ENCODE assay signal across 34 cellular contexts in the genomic region with DNA sequence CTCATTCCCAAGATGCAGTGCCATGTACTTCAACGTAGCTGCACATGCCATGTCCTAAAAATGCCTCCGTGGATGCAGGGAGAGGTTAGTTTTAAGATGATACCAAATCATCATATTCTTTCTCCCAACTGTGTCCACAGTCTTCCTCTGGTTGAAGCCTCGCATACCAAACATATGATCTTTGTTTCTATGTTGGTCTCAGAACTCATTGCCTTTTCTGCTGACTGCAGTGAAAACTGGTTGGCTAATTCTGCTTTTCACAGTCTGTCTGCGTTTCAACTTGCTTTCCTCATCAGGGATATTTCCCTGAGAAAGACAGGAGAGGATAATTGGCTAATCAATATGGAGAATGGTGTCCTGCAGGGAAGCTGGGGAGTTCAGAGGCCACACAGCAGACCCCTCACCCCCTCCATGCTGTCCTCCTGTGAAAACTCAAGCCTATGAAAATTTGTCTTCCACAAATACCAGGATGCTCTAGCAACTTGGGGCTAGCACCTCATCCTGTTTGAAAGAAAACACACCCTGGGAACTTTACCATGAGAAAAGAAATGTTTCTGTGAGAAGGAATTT.
DNase-seq lines count a peak whose midpoint lies in the region; ATAC-seq, FAIRE-seq and TF ChIP-seq lines count a peak whose summit lies in the region.
"Had no signal": no experiment of that assay in that cellular context is flagged by ENCODE, and none has a peak within 500 bp of the region (broad histone marks: within the 10 kb centered on the region; RNA-seq: fewer than 3 reads in every experiment).

No MANE protein-coding gene starts in this region.

- H3K14ac ChIP-seq in IMR-90 (replicated peaks; ENCODE audit: low read depth, low read length) (no peak overlapping the region), H1 (ENCODE audit: insufficient read length) (no peak overlapping the region)

- H4K5ac ChIP-seq in IMR-90 (ENCODE audit: low read depth, low read length) (no peak overlapping the region), H1 (ENCODE audit: insufficient read length, low read depth, low read length) (no peak overlapping the region)

- DNase-seq in EH (ENCODE audit: low read depth) (peak; percentile 2), IMR-90 (no peak), H1 (ENCODE audit: low read depth in 1 of 2, low spot score in 2 of 2) (no peak), mesothelial cell of epicardium (ENCODE audit: low spot score in 2 of 2, unreplicated experiment in 2 of 2) (no peak), amniotic stem cell (lab: John Stamatoyannopoulos, UW) (no peak)
- no peak for DNase-seq in naive thymus-derived CD4-positive, alpha-beta T cell
- DNase-seq: activated CD4-positive, alpha-beta memory T cell treated with anti-CD3 and anti-CD28 coated beads, Interleukin-2, amount 10 ng/mL, durations not matched to agents 7 days and 5 days; activated T-cell treated with anti-CD3 and anti-CD28 coated beads for 4 hours; anterior cingulate cortex; CD8-positive, alpha-beta memory T cell; EL; glutamatergic neuron; KBM-7; kidney; lower lobe of right lung; NCI-H1092; NCI-H187; NCI-H446 treated with DMSO at 0.1 percent for 48 hours; NCI-H774; nephron progenitor cell; pancreas; Peyer's patch; SHP77 treated with DMSO at 0.1 percent for 48 hours; stimulated activated CD4-positive, alpha-beta T cell treated with anti-CD3 and anti-CD28 coated beads, Interleukin-12 subunit alpha, Interleukin-12 subunit beta, amount 100 ng/mL, for 4 hours; stimulated activated CD4-positive, alpha-beta T cell treated with anti-CD3 and anti-CD28 coated beads, Interleukin-2, amount 100 ng/mL, for 48 hours; stimulated activated naive CD8-positive, alpha-beta T cell treated with anti-CD3 and anti-CD28 coated beads, Interleukin-15, amount 100 ng/mL, for 72 hours; T-helper 2 cell; uterus had no signal

- H2BK12ac ChIP-seq in H1 (ENCODE audit: low read depth, low read length) = no peak overlapping the region

- in situ Hi-C loops in IMR-90 (cut with MboI; ENCODE audit: low sequenced_read_pairs) = no loop called here

- TF ChIP-seq POLR2A in IMR-90 (IDR thresholded peaks at IDR 0.05; ENCODE audit: low read depth, low read length) = no peak
- TF ChIP-seq POLR2A in H1 (IDR thresholded peaks at IDR 0.05; ENCODE audit: control extremely low read depth in 1 of 2, low read depth in 2 of 2, low read length in 2 of 2) = no peak

- H3K4me3 Mint-ChIP-seq in mesothelial cell of epicardium = no peak overlapping the region
- no peak overlapping the region for H3K4me3 Mint-ChIP-seq in naive thymus-derived CD4-positive, alpha-beta T cell
- H3K4me3 Mint-ChIP-seq: activated CD4-positive, alpha-beta memory T cell treated with anti-CD3 and anti-CD28 coated beads, Interleukin-2, amount 10 ng/mL, durations not matched to agents 7 days and 5 days; activated naive CD4-positive, alpha-beta T cell treated with anti-CD3 and anti-CD28 coated beads, Interleukin-2, amount 50 U/mL, for 24 hours; CD8-positive, alpha-beta memory T cell; nephron progenitor cell; stimulated activated naive CD8-positive, alpha-beta T cell treated with anti-CD3 and anti-CD28 coated beads, Interleukin-15, amount 100 ng/mL, for 72 hours had no signal

- BruUV-seq in IMR-90 (replicated peaks; lab: Mats Ljungman, UMichigan) = no TSS peak

- no peak overlapping the region for H3K4me2 ChIP-seq in IMR-90 (ENCODE audit: low read depth, low read length)
- no peak overlapping the region for H3K4me2 ChIP-seq in H1 (ENCODE audit: insufficient read depth in 1 of 2, low read depth in 2 of 2, low read length in 2 of 2)

- H3K27me3 ChIP-seq in IMR-90 (ENCODE audit: control insufficient read depth, insufficient read depth, low read length) (no peaks in the 10 kb centered on the region), H1 (replicated peaks in 1 of 4; ENCODE audit: control insufficient read depth in 3 of 4, extremely low read depth in 1 of 4, insufficient read depth in 3 of 4, low read length in 3 of 4) (no peaks in the 10 kb centered on the region)
- no peaks in the 10 kb centered on the region for H3K27me3 ChIP-seq in naive thymus-derived CD4-positive, alpha-beta T cell (ENCODE audit: control insufficient read depth in 2 of 2, insufficient read depth in 2 of 2, low read length in 2 of 2)
- H3K27me3 ChIP-seq: pancreas, Peyer's patch, uterus had no signal

- dilution Hi-C loops in IMR-90 (cut with HindIII; ENCODE audit: low sequenced_read_pairs, unreplicated experiment) = no loop called here

- H2AFZ ChIP-seq in IMR-90 (replicated peaks; ENCODE audit: low read length, poor library complexity) (no peak overlapping the region), H1 (ENCODE audit: low read length) (peak overlapping the region; percentile 42; the same call in 1 of the 2 replicates)

- no peak overlapping the region for H2BK5ac ChIP-seq in IMR-90 (ENCODE audit: low read depth, low read length, poor library complexity, severe bottlenecking)
- H2BK5ac ChIP-seq in H1 (ENCODE audit: low read depth, low read length) = no peak overlapping the region

- H3K9me3 ChIP-seq in IMR-90 (ENCODE audit: control insufficient read depth, insufficient read depth, low read length) (peaks cover 8% of the 10 kb centered on the region; the same call in 1 of the 2 replicates), H1 (ENCODE audit: insufficient read depth in 2 of 2, low read depth in 1 of 2, low read length in 1 of 2) (no peaks in the 10 kb centered on the region)
- H3K9me3 ChIP-seq in naive thymus-derived CD4-positive, alpha-beta T cell (ENCODE audit: control insufficient read depth in 2 of 3, low read length in 3 of 3) = no peaks in the 10 kb centered on the region
- H3K9me3 ChIP-seq: lower lobe of right lung, pancreas, Peyer's patch, thoracic aorta, uterus had no signal

- no peaks in the 10 kb centered on the region for H3K4me1 ChIP-seq in IMR-90 (ENCODE audit: control insufficient read depth, insufficient read depth, low read length)
- peaks cover 0 to 5% (median 2%) of the 10 kb centered on the region in 4 experiments; a peak in 2 of 7 replicates for H3K4me1 ChIP-seq in H1 (replicated peaks in 1 of 4; ENCODE audit: control insufficient read depth in 3 of 4, insufficient read depth in 4 of 4, low read length in 3 of 4)
- H3K4me1 ChIP-seq in naive thymus-derived CD4-positive, alpha-beta T cell (ENCODE audit: control insufficient read depth in 2 of 2, insufficient read depth in 2 of 2, low read length in 2 of 2) = no peaks in the 10 kb centered on the region
- H3K4me1 ChIP-seq: lower lobe of right lung, pancreas, Peyer's patch, uterus had no signal

- H3K27ac ChIP-seq in IMR-90 (ENCODE audit: insufficient read depth, low read length) (no peak overlapping the region), H1 (ENCODE audit: low read depth, low read length) (no peak overlapping the region)
- no peak overlapping the region for H3K27ac ChIP-seq in naive thymus-derived CD4-positive, alpha-beta T cell (ENCODE audit: low read depth, low read length)
- H3K27ac ChIP-seq: lower lobe of right lung, pancreas, Peyer's patch, thoracic aorta, uterus had no signal

- H2AK5ac ChIP-seq in IMR-90 (ENCODE audit: low read depth, low read length) (no peak overlapping the region), H1 (ENCODE audit: low read depth, low read length) (no peak overlapping the region)

- H3K79me2 ChIP-seq in H1 (ENCODE audit: control insufficient read depth in 1 of 2, insufficient read depth in 2 of 2, low read length in 2 of 2) = no peaks in the 10 kb centered on the region

- H4K20me1 ChIP-seq in IMR-90 (ENCODE audit: insufficient read depth, low read length) = no peaks in the 10 kb centered on the region
- H4K20me1 ChIP-seq in H1 (replicated peaks in 1 of 2; ENCODE audit: control insufficient read depth in 1 of 2, insufficient read depth in 2 of 2, low read length in 2 of 2) = no peaks in the 10 kb centered on the region

- peak overlapping the region; percentile 5 for H3K27ac Mint-ChIP-seq in mesothelial cell of epicardium
- no peak overlapping the region for H3K27ac Mint-ChIP-seq in naive thymus-derived CD4-positive, alpha-beta T cell
- H3K27ac Mint-ChIP-seq: activated CD4-positive, alpha-beta memory T cell treated with anti-CD3 and anti-CD28 coated beads, Interleukin-2, amount 10 ng/mL, durations not matched to agents 7 days and 5 days; activated naive CD4-positive, alpha-beta T cell treated with anti-CD3 and anti-CD28 coated beads, Interleukin-2, amount 50 U/mL, for 24 hours; CD8-positive, alpha-beta memory T cell; nephron progenitor cell; stimulated activated naive CD8-positive, alpha-beta T cell treated with anti-CD3 and anti-CD28 coated beads, Interleukin-15, amount 100 ng/mL, for 72 hours had no signal

- no peaks in the 10 kb centered on the region for H3K23me2 ChIP-seq in H1 (ENCODE audit: low read depth, low read length)

- intact Hi-C loops in IMR-90 (cut with micrococcal nuclease) = no loop called here
- intact Hi-C loops in naive thymus-derived CD4-positive, alpha-beta T cell (cut with micrococcal nuclease) = no loop called here

- H3K4me3 ChIP-seq in IMR-90 (ENCODE audit: insufficient read depth, low read depth, low read length) = no peak overlapping the region
- no peak overlapping the region for H3K4me3 ChIP-seq in H1 (ENCODE audit: extremely low read depth in 1 of 4, insufficient read depth in 2 of 4, low read depth in 3 of 4, low read length in 4 of 4)
- no peak overlapping the region for H3K4me3 ChIP-seq in naive thymus-derived CD4-positive, alpha-beta T cell (ENCODE audit: low read length)
- H3K4me3 ChIP-seq: lower lobe of right lung, pancreas, Peyer's patch, thoracic aorta, uterus had no signal

- CTCF ChIA-PET in IMR-90 (lab: Yijun Ruan, JAX) = no interaction called here
- CTCF ChIA-PET in H1 (lab: Charles Lee; ENCODE audit: partially characterized antibody) = no interaction called here
- CTCF ChIA-PET in naive thymus-derived CD4-positive, alpha-beta T cell (lab: Charles Lee) = no interaction called here

- H3K23ac ChIP-seq in IMR-90 (ENCODE audit: low read depth, low read length) (no peak overlapping the region), H1 (ENCODE audit: insufficient read length) (no peak overlapping the region)

- WGBS in IMR-90 (ENCODE audit: extremely low coverage in 2 of 2, insufficient read length in 1 of 2), 2 experiments = no CpG with 5 or more reads among the region's 4 CpGs
- WGBS in H1 (ENCODE audit: extremely low coverage in 1 of 2, insufficient coverage in 1 of 2, insufficient read length in 1 of 2, insufficient replicate concordance in 2 of 2, low coverage in 1 of 2, low lambda C conversion rate in 2 of 2, missing lambda C conversion rate in 1 of 2), 2 experiments = 81% methylated on average over 4 of the region's 4 CpGs; no CpG with 5 or more reads in 1 of the 2 experiments

- no peak overlapping the region for H3K56ac ChIP-seq in IMR-90 (ENCODE audit: extremely low read depth, insufficient read depth, low read length)
- H3K56ac ChIP-seq in H1 (replicated peaks; ENCODE audit: insufficient read length, low read depth, low read length) = no peak overlapping the region

- peaks cover 25% of the 10 kb centered on the region for H3K27me3 Mint-ChIP-seq in mesothelial cell of epicardium (ENCODE audit: low read depth)
- peaks cover 0 to 5% (median 0%) of the 10 kb centered on the region in 5 donors for H3K27me3 Mint-ChIP-seq in naive thymus-derived CD4-positive, alpha-beta T cell
- H3K27me3 Mint-ChIP-seq: activated CD4-positive, alpha-beta memory T cell treated with anti-CD3 and anti-CD28 coated beads, Interleukin-2, amount 10 ng/mL, durations not matched to agents 7 days and 5 days; activated naive CD4-positive, alpha-beta T cell treated with anti-CD3 and anti-CD28 coated beads, Interleukin-2, amount 50 U/mL, for 24 hours; stimulated activated naive CD8-positive, alpha-beta T cell treated with anti-CD3 and anti-CD28 coated beads, Interleukin-15, amount 100 ng/mL, for 72 hours had no signal

- H2BK15ac ChIP-seq in IMR-90 (ENCODE audit: low read depth, low read length) (no peak overlapping the region), H1 (ENCODE audit: low read length) (no peak overlapping the region)

- H4K91ac ChIP-seq in IMR-90 (ENCODE audit: insufficient read depth, low read depth, low read length) = no peak overlapping the region
- no peak overlapping the region for H4K91ac ChIP-seq in H1 (replicated peaks; ENCODE audit: insufficient read length, low read length)

- POLR2A ChIA-PET in IMR-90 (lab: Charles Lee; ENCODE audit: unreplicated experiment) (no interaction called here), H1 (lab: Charles Lee; ENCODE audit: partially characterized antibody) (no interaction called here)
- POLR2A ChIA-PET in naive thymus-derived CD4-positive, alpha-beta T cell (lab: Charles Lee) = no interaction called here

- no peaks in the 10 kb centered on the region for H3K4me1 Mint-ChIP-seq in mesothelial cell of epicardium
- no peaks in the 10 kb centered on the region for H3K4me1 Mint-ChIP-seq in naive thymus-derived CD4-positive, alpha-beta T cell
- H3K4me1 Mint-ChIP-seq: activated CD4-positive, alpha-beta memory T cell treated with anti-CD3 and anti-CD28 coated beads, Interleukin-2, amount 10 ng/mL, durations not matched to agents 7 days and 5 days; activated naive CD4-positive, alpha-beta T cell treated with anti-CD3 and anti-CD28 coated beads, Interleukin-2, amount 50 U/mL, for 24 hours; CD8-positive, alpha-beta memory T cell; nephron progenitor cell; stimulated activated naive CD8-positive, alpha-beta T cell treated with anti-CD3 and anti-CD28 coated beads, Interleukin-15, amount 100 ng/mL, for 72 hours had no signal

- H3K36me3 Mint-ChIP-seq in mesothelial cell of epicardium = no peaks in the 10 kb centered on the region
- H3K36me3 Mint-ChIP-seq in naive thymus-derived CD4-positive, alpha-beta T cell = no peaks in the 10 kb centered on the region
- H3K36me3 Mint-ChIP-seq: activated naive CD4-positive, alpha-beta T cell treated with anti-CD3 and anti-CD28 coated beads, Interleukin-2, amount 50 U/mL, for 24 hours; CD8-positive, alpha-beta memory T cell had no signal

- H2BK120ac ChIP-seq in IMR-90 (ENCODE audit: low read depth, low read length) (no peak overlapping the region), H1 (replicated peaks; ENCODE audit: low read depth, low read length) (no peak overlapping the region)

- FAIRE-seq in H1 (lab: Jason Lieb, UNC) = no peak
- FAIRE-seq: H54, kidney, pancreas had no signal

- H3K4ac ChIP-seq in IMR-90 (ENCODE audit: low read depth, low read length) = no peak overlapping the region
- H3K4ac ChIP-seq in H1 (replicated peaks; ENCODE audit: insufficient read length, low read depth, low read length) = no peak overlapping the region

- no peaks in the 10 kb centered on the region for H3K36me3 ChIP-seq in IMR-90 (ENCODE audit: control insufficient read depth, insufficient read depth, low read length)
- no peaks in the 10 kb centered on the region for H3K36me3 ChIP-seq in H1 (ENCODE audit: control insufficient read depth in 2 of 4, insufficient read depth in 4 of 4, low read length in 3 of 4)
- H3K36me3 ChIP-seq in naive thymus-derived CD4-positive, alpha-beta T cell (ENCODE audit: control insufficient read depth in 2 of 3, insufficient read depth in 3 of 3, low read length in 3 of 3) = no peaks in the 10 kb centered on the region
- H3K36me3 ChIP-seq: lower lobe of right lung, pancreas, Peyer's patch, thoracic aorta, uterus had no signal

- H3K9ac ChIP-seq in IMR-90 (ENCODE audit: low read depth, low read length) (no peak overlapping the region), H1 (replicated peaks in 1 of 4; ENCODE audit: extremely low read depth in 1 of 4, low read depth in 3 of 4, low read length in 3 of 4) (no peak overlapping the region)

- H2BK20ac ChIP-seq in IMR-90 (ENCODE audit: low read depth, low read length) = no peak overlapping the region
- H2BK20ac ChIP-seq in H1 (ENCODE audit: low read length) = no peak overlapping the region

- no peak for ATAC-seq in IMR-90 (ENCODE audit: low read depth)
- ATAC-seq in HG03457 (IDR thresholded peaks at IDR 0.05; ENCODE audit: unreplicated experiment) = no peak
- no peak for ATAC-seq in naive thymus-derived CD4-positive, alpha-beta T cell
- ATAC-seq in GM18909 (IDR thresholded peaks at IDR 0.05; ENCODE audit: poor library complexity, unreplicated experiment) = no peak
- ATAC-seq: esophagus mucosa; lower lobe of right lung; pancreas; stimulated activated naive CD8-positive, alpha-beta T cell treated with anti-CD3 and anti-CD28 coated beads, Interleukin-15, amount 100 ng/mL, for 72 hours had no signal

- no peaks in the 10 kb centered on the region for H3K9me1 ChIP-seq in IMR-90 (ENCODE audit: insufficient read depth, low read length)

- H4K8ac ChIP-seq in IMR-90 (ENCODE audit: low read depth in 2 of 2, low read length in 2 of 2) (no peak overlapping the region), H1 (ENCODE audit: extremely low read depth, insufficient read depth, low read length) (no peak overlapping the region)

- TF ChIP-seq RAD21 in IMR-90 (IDR thresholded peaks at IDR 0.05; ENCODE audit: low read length) = no peak
- TF ChIP-seq RAD21 in H1 (IDR thresholded peaks at IDR 0.05 in 1 of 2, conservative IDR thresholded peaks at IDR 0.05 in 1 of 2; ENCODE audit: low read depth in 2 of 2, low read length in 2 of 2) = no peak

- H3K18ac ChIP-seq in IMR-90 (ENCODE audit: low read depth, low read length) (no peak overlapping the region), H1 (ENCODE audit: extremely low read depth, low read length) (no peak overlapping the region)

- H2AK9ac ChIP-seq in IMR-90 (replicated peaks; ENCODE audit: low read depth, low read length, poor library complexity) = no peak overlapping the region

- TF ChIP-seq CTCF in IMR-90 (conservative IDR thresholded peaks at IDR 0.05; ENCODE audit: low read depth, low read length) (no peak), H1 (IDR thresholded peaks at IDR 0.05; ENCODE audit: control extremely low read depth in 1 of 3, insufficient read depth in 1 of 3, low read depth in 1 of 3, low read length in 3 of 3) (no peak), mesothelial cell of epicardium (IDR thresholded peaks at IDR 0.05; ENCODE audit: unreplicated experiment) (no peak)

- no peaks in the 10 kb centered on the region for H3K9me3 Mint-ChIP-seq in mesothelial cell of epicardium
- H3K9me3 Mint-ChIP-seq in naive thymus-derived CD4-positive, alpha-beta T cell = peaks cover 0 to 3% (median 0%) of the 10 kb centered on the region in 11 donors
- H3K9me3 Mint-ChIP-seq: activated CD4-positive, alpha-beta memory T cell treated with anti-CD3 and anti-CD28 coated beads, Interleukin-2, amount 10 ng/mL, durations not matched to agents 7 days and 5 days; activated naive CD4-positive, alpha-beta T cell treated with anti-CD3 and anti-CD28 coated beads, Interleukin-2, amount 50 U/mL, for 24 hours; CD8-positive, alpha-beta memory T cell; nephron progenitor cell; stimulated activated naive CD8-positive, alpha-beta T cell treated with anti-CD3 and anti-CD28 coated beads, Interleukin-15, amount 100 ng/mL, for 72 hours had no signal

- H3K79me1 ChIP-seq in IMR-90 (ENCODE audit: low read depth in 1 of 2, low read length in 2 of 2) (no peaks in the 10 kb centered on the region), H1 (ENCODE audit: low read depth, low read length) (no peaks in the 10 kb centered on the region)

- no peak for TF ChIP-seq EP300 in H1 (IDR thresholded peaks at IDR 0.05; ENCODE audit: borderline replicate concordance in 1 of 2, low read depth in 2 of 2, low read length in 2 of 2)
